ENCODE assay signal across 7 cellular contexts in the genomic region with DNA sequence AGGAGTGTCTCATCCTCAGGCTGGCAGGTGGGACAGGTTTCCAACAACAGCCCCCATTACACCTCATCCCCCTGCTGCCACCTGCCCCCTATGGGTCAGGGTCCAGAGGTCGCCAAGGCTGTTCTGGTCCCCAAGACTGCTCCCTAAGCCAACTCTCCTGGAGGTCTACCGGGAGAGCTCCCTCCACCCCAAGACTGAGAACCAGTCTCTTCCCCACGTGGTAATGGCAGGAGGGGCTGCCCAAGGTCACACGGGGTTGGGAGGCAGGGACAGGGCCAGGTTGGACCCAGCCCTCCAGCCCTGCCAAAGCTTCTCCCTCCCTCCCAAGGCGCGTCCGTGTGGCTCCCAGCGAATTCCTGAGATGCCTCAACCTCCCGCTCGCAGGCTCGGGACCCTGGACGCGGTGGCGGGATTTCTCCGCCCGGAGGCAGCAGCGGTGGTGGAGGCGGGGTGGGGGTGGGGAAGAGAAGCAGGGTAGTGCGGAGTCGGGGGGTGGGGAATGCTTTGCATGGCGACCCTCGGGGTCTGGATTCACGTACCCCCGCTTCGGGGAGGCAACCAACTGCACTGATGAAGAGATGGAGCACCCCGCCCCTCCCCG.
DNase-seq lines count a peak whose midpoint lies in the region; ATAC-seq and TF ChIP-seq lines count a peak whose summit lies in the region.

No MANE protein-coding gene starts in this region.

- peak overlapping the region; percentile 65 for H3K9ac ChIP-seq in adipocyte (ENCODE audit: low read length)

- no peaks in the 10 kb centered on the region for H3K36me3 ChIP-seq in adipocyte (ENCODE audit: control insufficient read depth, insufficient read depth, low read length, severe bottlenecking)

- peak overlapping the region; percentile 79 for H3K4me3 ChIP-seq in adipocyte (ENCODE audit: low read length)

- ATAC-seq in GM21515 (IDR thresholded peaks at IDR 0.05; ENCODE audit: unreplicated experiment) (no peak), HG02973 (IDR thresholded peaks at IDR 0.05; ENCODE audit: unreplicated experiment) (no peak)

- H3K27me3 Mint-ChIP-seq in HFFc6 (ENCODE audit: insufficient read depth) (peaks cover 5% of the 10 kb centered on the region; the same call in 1 of the 2 replicates), immature natural killer cell (ENCODE audit: low read depth in 3 of 3) (peaks cover 0 to 5% (median 4%) of the 10 kb centered on the region in 3 donors)

- peaks cover 31% of the 10 kb centered on the region for H3K4me1 ChIP-seq in adipocyte (ENCODE audit: control insufficient read depth, insufficient read depth, low read length)

- TF ChIP-seq CTCF in HFFc6 (IDR thresholded peaks at IDR 0.05) = no peak

- H3K27ac Mint-ChIP-seq in HFFc6 (no peak overlapping the region), immature natural killer cell (peak overlapping the region in 4 of 6 donors; percentile 7 to 76 (median 46))

- H3K27ac ChIP-seq in substantia nigra (ENCODE audit: low read depth, low read length, poor library complexity, severe bottlenecking) = peak overlapping the region; percentile 30

- H3K36me3 Mint-ChIP-seq in HFFc6 (ENCODE audit: low read depth) (no peaks in the 10 kb centered on the region), immature natural killer cell (peaks cover 5 to 13% (median 11%) of the 10 kb centered on the region in 3 donors)

- H3K27me3 ChIP-seq in adipocyte (replicated peaks; ENCODE audit: control insufficient read depth, insufficient read depth, low read length) = no peaks in the 10 kb centered on the region

- H3K4me3 Mint-ChIP-seq in HFFc6 (peak overlapping the region; percentile 67), immature natural killer cell (peak overlapping the region; percentile 55 to 78 (median 71))

- H3K9me3 Mint-ChIP-seq in HFFc6 = no peaks in the 10 kb centered on the region
- H3K9me3 Mint-ChIP-seq in immature natural killer cell = no peaks in the 10 kb centered on the region

- no peaks in the 10 kb centered on the region for H3K9me3 ChIP-seq in adipocyte (ENCODE audit: control insufficient read depth, low read length)

- DNase-seq in HFFc6 (no peak), adipocyte (ENCODE audit: low read depth) (peak; percentile 67), immature natural killer cell (no peak), substantia nigra (lab: John Stamatoyannopoulos, UW) (peak in 2 of 49 donors; percentile 15 to 43), NCI-H1048 (lab: John Stamatoyannopoulos, UW) (no peak)

- peaks cover 23% of the 10 kb centered on the region for H3K4me1 Mint-ChIP-seq in HFFc6 (ENCODE audit: low read depth)
- H3K4me1 Mint-ChIP-seq in immature natural killer cell = peaks cover 61 to 72% of the 10 kb centered on the region in 2 donors
